8 cellular contexts compared by ENCODE assay signal in the genomic region with DNA sequence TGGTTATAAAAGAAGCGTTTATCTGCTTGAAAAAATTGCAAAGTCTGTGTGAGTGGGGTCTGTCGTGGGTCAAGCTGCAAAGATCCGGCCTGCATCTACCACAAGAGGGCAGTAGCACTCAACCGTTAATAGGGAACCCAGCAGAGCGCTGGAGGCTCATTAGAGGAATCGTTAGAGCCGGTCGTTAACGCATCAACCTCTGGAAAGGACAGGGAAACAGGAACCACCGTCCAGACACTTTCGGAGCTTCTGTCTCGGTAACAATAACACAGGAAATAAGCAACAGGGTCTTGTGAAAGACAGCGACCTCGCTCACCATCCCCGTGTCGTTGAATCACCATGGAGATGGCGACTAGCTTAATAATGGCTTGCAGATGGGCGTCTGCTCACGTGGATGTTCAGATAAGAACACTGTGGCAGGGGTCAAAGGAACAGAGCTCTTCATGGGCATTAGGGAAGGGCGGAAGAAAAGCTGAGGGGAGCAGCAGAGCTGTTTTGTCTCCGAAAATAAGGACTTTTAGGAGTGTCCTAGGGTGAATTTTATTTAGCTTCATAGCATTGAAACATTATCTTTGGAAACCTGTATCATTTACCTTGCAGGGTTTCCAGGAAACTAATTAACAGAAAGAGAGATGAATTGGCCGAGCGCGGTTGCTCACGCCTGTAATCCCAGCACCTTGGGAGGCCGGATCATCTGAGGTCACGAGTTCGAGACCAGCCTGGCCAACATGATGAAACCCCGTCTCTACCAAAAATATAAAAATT. TPM values are rescaled to one million over a fixed set of nuclear protein-coding genes. Genes with fewer than 3 reads are reported as not detected.
DNase-seq lines count a peak whose midpoint lies in the region; ATAC-seq and FAIRE-seq lines count a peak whose summit lies in the region.

No MANE protein-coding gene starts in this region.

- peaks cover 2% of the 10 kb centered on the region; the same call in 1 of the 2 replicates for H3K9me3 ChIP-seq in MG63
- no peaks in the 10 kb centered on the region for H3K9me3 ChIP-seq in neuron (ENCODE audit: low read length)

- H2AFZ ChIP-seq in neuron (ENCODE audit: low read depth, low read length): peak overlapping the region; percentile 15

- FAIRE-seq in A204.1 (lab: Jason Lieb, UNC): peak; percentile 89

- DNase-seq in MG63: peak; percentile 61
- peak; percentile 100 for DNase-seq in SIG-M5 treated with dmso at 0.1 percent for 504 hours (lab: John Stamatoyannopoulos, UW; ENCODE audit: unreplicated experiment)
- peak; percentile 13 to 41 (median 40) for DNase-seq in activated naive CD4-positive, alpha-beta T cell (lab: John Stamatoyannopoulos, UW)
- peak; percentile 77 for DNase-seq in germinal center (ENCODE audit: low spot score)
- DNase-seq in stromal cell of bone marrow (ENCODE audit: low read depth): peak; percentile 67

- H3K4me3 ChIP-seq in MG63 (peak overlapping the region; percentile 25), neuron (ENCODE audit: low read length) (peak overlapping the region; percentile 32)

- peaks cover 16% of the 10 kb centered on the region for H3K4me1 ChIP-seq in neuron (ENCODE audit: insufficient read depth, low read length)

- no peaks in the 10 kb centered on the region for H3K36me3 ChIP-seq in MG63
- no peaks in the 10 kb centered on the region for H3K36me3 ChIP-seq in neuron (ENCODE audit: insufficient read depth, low read length)

- ATAC-seq in GM18867 (IDR thresholded peaks at IDR 0.05; ENCODE audit: unreplicated experiment): peak; percentile 62

- H3K27me3 ChIP-seq in MG63 (no peaks in the 10 kb centered on the region; the same call in 1 of the 2 replicates), neuron (ENCODE audit: insufficient read depth, low read length) (peaks cover 7% of the 10 kb centered on the region)

RNA-seq across cellular contexts. Expression of a gene that starts 11.9 kb away (rescaled TPM):
- 0.76 and 4.7 TPM in 2 replicates for total RNA-seq in MG63 (2014; rRNA removed; shearing (Covaris generic); ENCODE audit: low replicate concordance)

Comparison
In these comparisons a context has a peak if more than half of its experiments do, and no peak if none do; other contexts are left out.
1. Peak in every context shown above with its lines: DNase-seq, ATAC-seq and H3K4me3 ChIP-seq.
2. DNase-seq: peak in every context shown above with its lines; median percentile 100 in SIG-M5 treated with dmso at 0.1 percent for 504 hours; 77 in germinal center; 67 in stromal cell of bone marrow; 61 in MG63; 40 in activated naive CD4-positive, alpha-beta T cell.